In the genomic region with DNA sequence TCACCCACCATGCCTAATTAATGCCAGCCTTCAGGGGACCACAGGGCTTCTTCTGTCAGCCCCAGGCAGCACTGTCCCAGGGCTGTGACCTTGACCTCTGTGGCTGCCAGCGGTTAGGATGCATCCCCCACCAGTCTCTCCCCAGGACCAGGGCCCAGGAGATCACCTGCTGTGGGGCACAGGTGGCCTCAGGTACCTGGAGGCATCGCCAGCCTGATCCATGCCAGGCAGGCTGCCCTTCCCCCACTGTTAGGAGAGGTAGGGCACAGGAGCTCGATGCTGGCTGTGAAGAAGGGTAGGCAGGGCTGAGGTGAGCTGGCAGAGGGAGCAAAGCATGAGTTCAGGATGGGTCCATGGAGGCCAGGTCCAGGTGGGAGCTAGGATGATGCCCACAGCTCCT, we compare ENCODE assay signal across 12 cellular contexts. TPM values are rescaled to one million over a fixed set of nuclear protein-coding genes. Genes with fewer than 3 reads are reported as not detected.
DNase-seq lines count a peak whose midpoint lies in the region; ATAC-seq and TF ChIP-seq lines count a peak whose summit lies in the region.
"Had no signal": no experiment of that assay in that cellular context is flagged by ENCODE, and none has a peak within 500 bp of the region (broad histone marks: within the 10 kb centered on the region; RNA-seq: fewer than 3 reads in every experiment).

No MANE protein-coding gene starts in this region.

- H3K9me3 ChIP-seq in heart right ventricle, result no peaks in the 10 kb centered on the region
- H3K9me3 ChIP-seq in thyroid gland, result no peaks in the 10 kb centered on the region
- H3K9me3 ChIP-seq: tibial artery had no signal

- H3K27ac ChIP-seq in heart right ventricle, result peak overlapping the region in 7 of 10 donors; percentile 3 to 97 (median 93)
- peak overlapping the region; percentile 97 for H3K27ac ChIP-seq in substantia nigra (ENCODE audit: low read depth, low read length, poor library complexity, severe bottlenecking)
- H3K27ac ChIP-seq in thyroid gland, result no peak overlapping the region
- H3K27ac ChIP-seq: tibial artery had no signal

- intact Hi-C loops in heart right ventricle (cut with DNase I), result loop anchor here in 1 of 10 donors (5.0 kb wide), 1 partner anchor 127 kb away; no protein-coding TSS in a partner anchor
- intact Hi-C loops in Right ventricle myocardium superior (cut with DNase I), result no loop called here
- intact Hi-C loops in activated CD4-positive, alpha-beta memory T cell treated with anti-CD3 and anti-CD28 coated beads for 36 hours (cut with micrococcal nuclease), result loop anchor here (5.0 kb wide), 1 partner anchor 173 kb away; no protein-coding TSS in a partner anchor
- intact Hi-C loops in thyroid gland (cut with DNase I), result no loop called here

- H3K9me3 Mint-ChIP-seq in activated CD4-positive, alpha-beta memory T cell treated with anti-CD3 and anti-CD28 coated beads for 36 hours, result no peaks in the 10 kb centered on the region
- peaks cover 10% of the 10 kb centered on the region for H3K9me3 Mint-ChIP-seq in glutamatergic neuron (ENCODE audit: unreplicated experiment)

- H3K27ac Mint-ChIP-seq in activated CD4-positive, alpha-beta memory T cell treated with anti-CD3 and anti-CD28 coated beads for 36 hours, result peak overlapping the region; percentile 4
- H3K27ac Mint-ChIP-seq in glutamatergic neuron (ENCODE audit: unreplicated experiment), result peak overlapping the region; percentile 8
- H3K27ac Mint-ChIP-seq: progenitor cell of endocrine pancreas had no signal

- TF ChIP-seq POLR2A in thyroid gland (IDR thresholded peaks at IDR 0.05), result no peak

- peaks cover 50% of the 10 kb centered on the region for H3K4me1 Mint-ChIP-seq in activated CD4-positive, alpha-beta memory T cell treated with anti-CD3 and anti-CD28 coated beads for 36 hours (ENCODE audit: low read depth)
- peaks cover 37% of the 10 kb centered on the region for H3K4me1 Mint-ChIP-seq in glutamatergic neuron (ENCODE audit: low read depth, unreplicated experiment)

- ATAC-seq in heart right ventricle (no peak), Right ventricle myocardium superior (ENCODE audit: poor library complexity) (no peak)
- ATAC-seq: SK-N-SH treated with all-trans-retinoic acid at 6 μM for 48 hours had no signal

- WGBS in heart right ventricle, 2 donors, result 78 to 84% methylated on average over 3 of the region's 3 CpGs
- 83 to 100% methylated on average over 2 to 3 of the region's 3 CpGs for WGBS in thyroid gland, 2 donors

- H3K36me3 ChIP-seq in heart right ventricle, result peaks cover 0 to 54% (median 14%) of the 10 kb centered on the region in 9 donors
- peaks cover 0 to 7% of the 10 kb centered on the region in 2 donors for H3K36me3 ChIP-seq in thyroid gland

- H3K4me3 ChIP-seq in heart right ventricle, result no peak overlapping the region
- no peak overlapping the region for H3K4me3 ChIP-seq in thyroid gland (replicated peaks in 1 of 3)
- H3K4me3 ChIP-seq: tibial artery had no signal

- POLR2A ChIA-PET in activated CD4-positive, alpha-beta memory T cell treated with anti-CD3 and anti-CD28 coated beads for 36 hours (lab: Charles Lee), result interaction anchor here (1.8 kb wide), 2 partner anchors 11 to 16 kb away, joined by 4 to 8 read pairs; no protein-coding TSS in a partner anchor

- H3K4me3 Mint-ChIP-seq in activated CD4-positive, alpha-beta memory T cell treated with anti-CD3 and anti-CD28 coated beads for 36 hours, result no peak overlapping the region
- no peak overlapping the region for H3K4me3 Mint-ChIP-seq in glutamatergic neuron (ENCODE audit: unreplicated experiment)

- H3K4me1 ChIP-seq in heart right ventricle, result peaks cover 25 to 78% (median 67%) of the 10 kb centered on the region in 9 donors
- peaks cover 18 to 33% of the 10 kb centered on the region in 2 donors for H3K4me1 ChIP-seq in thyroid gland

- DNase-seq in heart right ventricle (peak in 1 of 2 donors; percentile 9), Right ventricle myocardium superior (no peak), glutamatergic neuron (no peak), substantia nigra (lab: John Stamatoyannopoulos, UW) (peak in 1 of 49 donors; percentile 22), ureter (ENCODE audit: low spot score) (no peak), kidney tubule cell (ENCODE audit: low spot score) (no peak), thyroid gland (no peak)
- DNase-seq in activated CD4-positive, alpha-beta memory T cell treated with anti-CD3 and anti-CD28 coated beads for 36 hours, result no peak
- DNase-seq: stimulated activated CD4-positive, alpha-beta T cell treated with anti-CD3 and anti-CD28 coated beads, Interleukin-15, amount 100 ng/mL, for 24 hours; tibial artery had no signal

- CTCF ChIA-PET in activated CD4-positive, alpha-beta memory T cell treated with anti-CD3 and anti-CD28 coated beads for 36 hours (lab: Charles Lee), result interaction anchor here (0.9 to 17.2 kb wide), 5 partner anchors 8 to 127 kb away, joined by 3 to 346 read pairs (median 3); a partner anchor contains a TSS

- H3K27me3 ChIP-seq in heart right ventricle, result no peaks in the 10 kb centered on the region
- H3K27me3 ChIP-seq in thyroid gland, result no peaks in the 10 kb centered on the region
- H3K27me3 ChIP-seq: tibial artery had no signal

- no peaks in the 10 kb centered on the region for H3K27me3 Mint-ChIP-seq in activated CD4-positive, alpha-beta memory T cell treated with anti-CD3 and anti-CD28 coated beads for 36 hours
- H3K27me3 Mint-ChIP-seq in glutamatergic neuron (ENCODE audit: unreplicated experiment), result peaks cover 9% of the 10 kb centered on the region
- H3K27me3 Mint-ChIP-seq: progenitor cell of endocrine pancreas had no signal

- TF ChIP-seq CTCF in heart right ventricle (IDR thresholded peaks at IDR 0.05) (no peak), glutamatergic neuron (IDR thresholded peaks at IDR 0.05; ENCODE audit: partially characterized antibody, unreplicated experiment) (no peak), thyroid gland (IDR thresholded peaks at IDR 0.05) (no peak)

- H3K36me3 Mint-ChIP-seq in activated CD4-positive, alpha-beta memory T cell treated with anti-CD3 and anti-CD28 coated beads for 36 hours, result peaks cover 9% of the 10 kb centered on the region
- no peaks in the 10 kb centered on the region for H3K36me3 Mint-ChIP-seq in glutamatergic neuron (ENCODE audit: unreplicated experiment)

RNA-seq across cellular contexts. Expression of a gene that starts 16.7 kb away (rescaled TPM):
- total RNA-seq in heart right ventricle (10 to 100 TPM in 2 of 10 donors, 1 to 10 TPM in 8; 3.6 to 16.5 (median 5.3) TPM), Right ventricle myocardium superior (4.7 TPM), glutamatergic neuron (ENCODE audit: unreplicated experiment) (846 TPM), ureter (105 TPM), thyroid gland (10 to 100 TPM in 3 of 4 donors, 1 to 10 TPM in 1; 3.3 to 24.3 (median 16.7) TPM)
- polyA plus RNA-seq in heart right ventricle, result 1 to 10 TPM; 3.7 to 8.2 TPM
- total RNA-seq in activated CD4-positive, alpha-beta memory T cell treated with anti-CD3 and anti-CD28 coated beads for 36 hours, result 1 to 10 TPM; 5.9 to 7.0 TPM

RNA-seq across cellular contexts. Expression of a gene that starts 17.5 kb away (rescaled TPM):
- total RNA-seq in heart right ventricle, result 10 to 100 TPM; 46.4 to 77.9 (median 60.1) TPM
- polyA plus RNA-seq in heart right ventricle, result 100 to 1,000 TPM in 1 of 2 donors, 10 to 100 TPM in 1; 31.9 to 107 TPM
- total RNA-seq in Right ventricle myocardium superior, result 65.8 TPM
- total RNA-seq in activated CD4-positive, alpha-beta memory T cell treated with anti-CD3 and anti-CD28 coated beads for 36 hours, result 10 to 100 TPM; 85.3 to 88.7 TPM
- total RNA-seq in glutamatergic neuron (ENCODE audit: unreplicated experiment), result 60.9 TPM
- 76.3 TPM for total RNA-seq in ureter
- total RNA-seq in thyroid gland, result 10 to 100 TPM; 29.7 to 53.5 (median 41.8) TPM

RNA-seq across cellular contexts. Expression of a gene that starts 26.8 kb away (rescaled TPM):
- total RNA-seq in heart right ventricle (under 1 TPM in 2 of 10 donors, not detected in 8; 0.30 to 0.32 TPM), Right ventricle myocardium superior (not detected), glutamatergic neuron (ENCODE audit: unreplicated experiment) (8.5 TPM), ureter (not detected), thyroid gland (under 1 TPM in 1 of 4 donors, not detected in 3; 0.22 TPM)
- under 1 TPM in 1 of 2 donors, not detected in 1; 0.03 TPM for polyA plus RNA-seq in heart right ventricle
- not detected for total RNA-seq in activated CD4-positive, alpha-beta memory T cell treated with anti-CD3 and anti-CD28 coated beads for 36 hours

Comparison
In these comparisons a context has a peak if more than half of its experiments do, and no peak if none do; other contexts are left out.
1. H3K27ac ChIP-seq: peak in heart right ventricle (7 of 10) and substantia nigra (single experiment); none in thyroid gland (0 of 3).